9 cellular contexts compared by ENCODE assay signal in genomic region chr19:52094526-52094925, GRCh38. TPM values are rescaled to one million over a fixed set of nuclear protein-coding genes. Genes with fewer than 3 reads are reported as not detected.
DNase-seq lines count a peak whose midpoint lies in the region; ATAC-seq, FAIRE-seq and TF ChIP-seq lines count a peak whose summit lies in the region.
"Had no signal": no experiment of that assay in that cellular context is flagged by ENCODE, and none has a peak within 500 bp of the region (broad histone marks: within the 10 kb centered on the region; RNA-seq: fewer than 3 reads in every experiment).

No MANE protein-coding gene starts in this region.

- peak overlapping the region; percentile 98 to 99 for H3K4me3 Mint-ChIP-seq in CD14-positive monocyte
- H3K4me3 Mint-ChIP-seq in natural killer cell treated with Interleukin-12 subunit alpha and Interleukin-12 subunit beta and Interleukin-15 and Interleukin-18, amount 100 ng/mL, for 72 hours = peak overlapping the region; percentile 99

- H3K79me1 ChIP-seq in H1 (ENCODE audit: low read depth, low read length) = peaks cover 3% of the 10 kb centered on the region

- H3K9me3 Mint-ChIP-seq in CD14-positive monocyte = peaks cover 69 to 99% (median 97%) of the 10 kb centered on the region in 7 donors
- peaks cover 8% of the 10 kb centered on the region for H3K9me3 Mint-ChIP-seq in natural killer cell treated with Interleukin-12 subunit alpha and Interleukin-12 subunit beta and Interleukin-15 and Interleukin-18, amount 100 ng/mL, for 72 hours

- peaks cover 8% of the 10 kb centered on the region for H3K23me2 ChIP-seq in H1 (ENCODE audit: low read depth, low read length)

- no peak for FAIRE-seq in H1 (lab: Jason Lieb, UNC)
- FAIRE-seq: colon had no signal

- no peak overlapping the region for H3K4ac ChIP-seq in H1 (replicated peaks; ENCODE audit: insufficient read length, low read depth, low read length)

- H3K9ac ChIP-seq in MM.1S (ENCODE audit: low read length) (no peak overlapping the region), H1 (replicated peaks in 1 of 4; ENCODE audit: extremely low read depth in 1 of 4, low read depth in 3 of 4, low read length in 3 of 4) (peak overlapping the region in 3 of 4 experiments; percentile 69 to 96 (median 70); a peak in 5 of 7 replicates)

- peaks cover 7 to 11% (median 7%) of the 10 kb centered on the region in 3 donors for H3K27me3 Mint-ChIP-seq in CD14-positive monocyte (ENCODE audit: low read depth in 3 of 3)
- no peaks in the 10 kb centered on the region for H3K27me3 Mint-ChIP-seq in natural killer cell treated with Interleukin-12 subunit alpha and Interleukin-12 subunit beta and Interleukin-15 and Interleukin-18, amount 100 ng/mL, for 72 hours

- no peak overlapping the region for H3K27ac ChIP-seq in MM.1S (ENCODE audit: low read length)
- H3K27ac ChIP-seq in H1 (ENCODE audit: low read depth, low read length) = no peak overlapping the region

- no peak overlapping the region for H3K56ac ChIP-seq in H1 (replicated peaks; ENCODE audit: insufficient read length, low read depth, low read length)

- H4K91ac ChIP-seq in H1 (replicated peaks; ENCODE audit: insufficient read length, low read length) = no peak overlapping the region

- DNase-seq in CD14-positive monocyte (ENCODE audit: low spot score) (no peak), MM.1S (no peak), H1 (ENCODE audit: low read depth in 1 of 2, low spot score in 2 of 2) (no peak), 8988T (no peak), foreskin melanocyte (no peak), Ammon's horn (ENCODE audit: low spot score) (no peak)
- no peak for DNase-seq in natural killer cell treated with Interleukin-12 subunit alpha and Interleukin-12 subunit beta and Interleukin-15 and Interleukin-18, amount 100 ng/mL, for 72 hours (ENCODE audit: low spot score)

- H4K8ac ChIP-seq in H1 (ENCODE audit: extremely low read depth, insufficient read depth, low read length) = no peak overlapping the region

- TF ChIP-seq EP300 in H1 (IDR thresholded peaks at IDR 0.05; ENCODE audit: borderline replicate concordance in 1 of 2, low read depth in 2 of 2, low read length in 2 of 2) = no peak

- no peak overlapping the region for H2BK12ac ChIP-seq in H1 (ENCODE audit: low read depth, low read length)

- H3K9me3 ChIP-seq in MM.1S (replicated peaks; ENCODE audit: insufficient read depth, low read length) = no peaks in the 10 kb centered on the region
- peaks cover 8 to 15% of the 10 kb centered on the region in 2 experiments for H3K9me3 ChIP-seq in H1 (ENCODE audit: insufficient read depth in 2 of 2, low read depth in 1 of 2, low read length in 1 of 2)

- peaks cover 3% of the 10 kb centered on the region; the same call in 1 of the 2 replicates for H3F3A ChIP-seq in MM.1S (ENCODE audit: insufficient read depth, low read length)

- TF ChIP-seq POLR2A in H1 (IDR thresholded peaks at IDR 0.05; ENCODE audit: control extremely low read depth in 1 of 2, low read depth in 2 of 2, low read length in 2 of 2) = no peak

- peak overlapping the region; percentile 97 for H3K4me3 ChIP-seq in MM.1S (ENCODE audit: low read length)
- H3K4me3 ChIP-seq in H1 (ENCODE audit: extremely low read depth in 1 of 4, insufficient read depth in 2 of 4, low read depth in 3 of 4, low read length in 4 of 4) = peak overlapping the region; percentile 88 to 100 (median 97)

- H3K18ac ChIP-seq in H1 (ENCODE audit: extremely low read depth, low read length) = no peak overlapping the region

- H3K79me2 ChIP-seq in MM.1S (ENCODE audit: low read length) (peaks cover 47% of the 10 kb centered on the region), H1 (ENCODE audit: control insufficient read depth in 1 of 2, insufficient read depth in 2 of 2, low read length in 2 of 2) (peaks cover 0 to 38% of the 10 kb centered on the region in 2 experiments; a peak in 2 of 4 replicates)

- intact Hi-C loops in CD14-positive monocyte (cut with micrococcal nuclease) = no loop called here

- H3K23ac ChIP-seq in H1 (ENCODE audit: insufficient read length) = no peak overlapping the region

- H2AFZ ChIP-seq in MM.1S (ENCODE audit: low read length) = no peak overlapping the region
- H2AFZ ChIP-seq in H1 (ENCODE audit: low read length) = no peak overlapping the region

- H3K4me1 Mint-ChIP-seq in CD14-positive monocyte = peaks cover 25% of the 10 kb centered on the region
- H3K4me1 Mint-ChIP-seq in natural killer cell treated with Interleukin-12 subunit alpha and Interleukin-12 subunit beta and Interleukin-15 and Interleukin-18, amount 100 ng/mL, for 72 hours (ENCODE audit: low read depth in 2 of 2) = peaks cover 40% of the 10 kb centered on the region in 2 donors

- no peaks in the 10 kb centered on the region for H3K9me2 ChIP-seq in MM.1S (replicated peaks; ENCODE audit: insufficient read depth, low read length)

- CTCF ChIA-PET in H1 (lab: Charles Lee; ENCODE audit: partially characterized antibody) = interaction anchor here (1.0 kb wide), 1 partner anchor 157 kb away, joined by 3 read pairs; no protein-coding TSS in a partner anchor

- H3K4me1 ChIP-seq in MM.1S (ENCODE audit: low read length) = 0 out of 2 replicates have a peak, but pooled peaks cover 3% of the 10 kb centered on the region
- peaks cover 0 to 2% (median under 1%) of the 10 kb centered on the region in 4 experiments; a peak in 2 of 7 replicates for H3K4me1 ChIP-seq in H1 (replicated peaks in 1 of 4; ENCODE audit: control insufficient read depth in 3 of 4, insufficient read depth in 4 of 4, low read length in 3 of 4)

- H4K20me1 ChIP-seq in MM.1S (ENCODE audit: insufficient read depth, low read length) = no peaks in the 10 kb centered on the region
- H4K20me1 ChIP-seq in H1 (replicated peaks in 1 of 2; ENCODE audit: control insufficient read depth in 1 of 2, insufficient read depth in 2 of 2, low read length in 2 of 2) = peaks cover 0 to 3% of the 10 kb centered on the region in 2 experiments

- H3K14ac ChIP-seq in H1 (ENCODE audit: insufficient read length) = no peak overlapping the region

- H2BK120ac ChIP-seq in H1 (replicated peaks; ENCODE audit: low read depth, low read length) = no peak overlapping the region

- H2BK15ac ChIP-seq in H1 (ENCODE audit: low read length) = no peak overlapping the region

- H4K5ac ChIP-seq in H1 (ENCODE audit: insufficient read length, low read depth, low read length) = no peak overlapping the region

- 17% methylated on average over 3 of the region's 6 CpGs; no CpG with 5 or more reads in 1 of the 2 experiments for WGBS in H1 (ENCODE audit: extremely low coverage in 1 of 2, insufficient coverage in 1 of 2, insufficient read length in 1 of 2, insufficient replicate concordance in 2 of 2, low coverage in 1 of 2, low lambda C conversion rate in 2 of 2, missing lambda C conversion rate in 1 of 2), 2 experiments

- no peak overlapping the region for H2BK5ac ChIP-seq in H1 (ENCODE audit: low read depth, low read length)

- H3K4me2 ChIP-seq in MM.1S (ENCODE audit: low read depth, low read length) (peak overlapping the region; percentile 93), H1 (ENCODE audit: insufficient read depth in 1 of 2, low read depth in 2 of 2, low read length in 2 of 2) (peak overlapping the region; percentile 90 to 99)

- H3K36me3 ChIP-seq in MM.1S (replicated peaks; ENCODE audit: insufficient read depth, low read length) (peaks cover 22% of the 10 kb centered on the region), H1 (ENCODE audit: control insufficient read depth in 2 of 4, insufficient read depth in 4 of 4, low read length in 3 of 4) (no peaks in the 10 kb centered on the region; a peak in 2 of 8 replicates)

- H3K27me3 ChIP-seq in MM.1S (replicated peaks; ENCODE audit: insufficient read depth, low read length) (no peaks in the 10 kb centered on the region), H1 (replicated peaks in 1 of 4; ENCODE audit: control insufficient read depth in 3 of 4, extremely low read depth in 1 of 4, insufficient read depth in 3 of 4, low read length in 3 of 4) (0 out of 7 replicates have a peak, but pooled peaks cover 0 to 2% (median 0%) of the 10 kb centered on the region in 4 experiments)

- TF ChIP-seq CTCF in CD14-positive monocyte (IDR thresholded peaks at IDR 0.05) (no peak), MM.1S (IDR thresholded peaks at IDR 0.05; ENCODE audit: low read length) (no peak), H1 (IDR thresholded peaks at IDR 0.05; ENCODE audit: control extremely low read depth in 1 of 3, insufficient read depth in 1 of 3, low read depth in 1 of 3, low read length in 3 of 3) (no peak)

- POLR2A ChIA-PET in H1 (lab: Charles Lee; ENCODE audit: partially characterized antibody) = interaction anchor here (0.8 to 1.0 kb wide), 2 partner anchors 35 to 360 kb away, joined by 3 read pairs; no protein-coding TSS in a partner anchor

- no peak overlapping the region for H2AK5ac ChIP-seq in H1 (ENCODE audit: low read depth, low read length)

- peaks cover 43 to 47% of the 10 kb centered on the region in 2 donors for H3K36me3 Mint-ChIP-seq in CD14-positive monocyte
- peaks cover 64% of the 10 kb centered on the region for H3K36me3 Mint-ChIP-seq in natural killer cell treated with Interleukin-12 subunit alpha and Interleukin-12 subunit beta and Interleukin-15 and Interleukin-18, amount 100 ng/mL, for 72 hours

- H3K27ac Mint-ChIP-seq in CD14-positive monocyte = peak overlapping the region in 2 of 7 donors; percentile 7 to 54
- H3K27ac Mint-ChIP-seq in natural killer cell treated with Interleukin-12 subunit alpha and Interleukin-12 subunit beta and Interleukin-15 and Interleukin-18, amount 100 ng/mL, for 72 hours = peak overlapping the region; percentile 92 to 96

- H2BK20ac ChIP-seq in H1 (ENCODE audit: low read length) = no peak overlapping the region

- TF ChIP-seq RAD21 in H1 (IDR thresholded peaks at IDR 0.05 in 1 of 2, conservative IDR thresholded peaks at IDR 0.05 in 1 of 2; ENCODE audit: low read depth in 2 of 2, low read length in 2 of 2) = no peak

- no peak for ATAC-seq in natural killer cell treated with Interleukin-12 subunit alpha and Interleukin-12 subunit beta and Interleukin-15 and Interleukin-18, amount 100 ng/mL, for 72 hours
- ATAC-seq in HG02970 (IDR thresholded peaks at IDR 0.05; ENCODE audit: low FRiP score, unreplicated experiment) = no peak

RNA-seq across cellular contexts. Expression of gene ZNF841, which starts 1.0 kb away (rescaled TPM):
- polyA plus RNA-seq in CD14-positive monocyte = under 1 TPM in 1 of 2 donors, not detected in 1; 0.42 TPM
- total RNA-seq in H1 (2021; fragmentation: NEBNext Ultra II Directional; extraction: Animal tissue kit (Norgen Biotek cat#: 25700)) = 17.4 and 17.9 TPM in 2 replicates
- 4.1 and 5.1 TPM in 2 replicates for polyA plus RNA-seq in H1 (2011; rRNA removed)
- 4.7 TPM for polyA plus RNA-seq in H1 (2011; cell fraction: cytosol; rRNA removed)
- polyA plus RNA-seq in H1 (2011; cell fraction: nucleus; rRNA removed) = 8.5 TPM
- polyA plus RNA-seq in H1 (2012, experiment 1 of 2) = 6.3 to 9.7 TPM (median 7.6 TPM) in 4 replicates
- 0.83 TPM for polyA plus RNA-seq in H1 (2012, experiment 2 of 2)
- 7.8 TPM for polyA plus RNA-seq in H1 (2013, experiment 1 of 2)
- 7.6 TPM for polyA plus RNA-seq in H1 (2013, experiment 2 of 2)
- 16.3 and 16.5 TPM in 2 replicates for polyA minus RNA-seq in H1 (2011; rRNA and poly(A)+ RNA removed)
- polyA minus RNA-seq in H1 (2011; cell fraction: cytosol; rRNA and poly(A)+ RNA removed) = 6.4 TPM
- 20.1 TPM for polyA minus RNA-seq in H1 (2011; cell fraction: nucleus; rRNA and poly(A)+ RNA removed)
- total RNA-seq in natural killer cell treated with Interleukin-12 subunit alpha and Interleukin-12 subunit beta and Interleukin-15 and Interleukin-18, amount 100 ng/mL, for 72 hours = 10 to 100 TPM; 36.5 to 43.0 TPM

RNA-seq across cellular contexts. Expression of gene ZNF616, which starts 45.2 kb away (rescaled TPM):
- polyA plus RNA-seq in CD14-positive monocyte = 1 to 10 TPM in 1 of 2 donors, under 1 TPM in 1; 0.32 to 1.1 TPM
- 40.2 and 40.5 TPM in 2 replicates for total RNA-seq in H1 (2021; fragmentation: NEBNext Ultra II Directional; extraction: Animal tissue kit (Norgen Biotek cat#: 25700))
- 3.5 and 5.7 TPM in 2 replicates for polyA plus RNA-seq in H1 (2011; rRNA removed)
- 7.3 TPM for polyA plus RNA-seq in H1 (2011; cell fraction: cytosol; rRNA removed)
- polyA plus RNA-seq in H1 (2011; cell fraction: nucleus; rRNA removed) = 9.4 TPM
- polyA plus RNA-seq in H1 (2012, experiment 1 of 2) = 14.1 to 26.9 TPM (median 18.7 TPM) in 4 replicates
- 1.4 TPM for polyA plus RNA-seq in H1 (2012, experiment 2 of 2)
- polyA plus RNA-seq in H1 (2013, experiment 1 of 2) = 15.4 TPM
- 13.2 TPM for polyA plus RNA-seq in H1 (2013, experiment 2 of 2)
- 30.0 and 41.0 TPM in 2 replicates for polyA minus RNA-seq in H1 (2011; rRNA and poly(A)+ RNA removed)
- polyA minus RNA-seq in H1 (2011; cell fraction: cytosol; rRNA and poly(A)+ RNA removed) = 17.4 TPM
- 60.3 TPM for polyA minus RNA-seq in H1 (2011; cell fraction: nucleus; rRNA and poly(A)+ RNA removed)
- 1 to 10 TPM; 4.8 to 7.8 TPM for total RNA-seq in natural killer cell treated with Interleukin-12 subunit alpha and Interleukin-12 subunit beta and Interleukin-15 and Interleukin-18, amount 100 ng/mL, for 72 hours

RNA-seq across cellular contexts. Expression of gene ZNF432, which starts 45.9 kb away (rescaled TPM):
- 1 to 10 TPM; 1.1 to 1.2 TPM for polyA plus RNA-seq in CD14-positive monocyte
- total RNA-seq in H1 (2021; fragmentation: NEBNext Ultra II Directional; extraction: Animal tissue kit (Norgen Biotek cat#: 25700)) = 7.1 and 8.3 TPM in 2 replicates
- polyA plus RNA-seq in H1 (2011; rRNA removed) = 1.8 and 2.0 TPM in 2 replicates
- 2.4 TPM for polyA plus RNA-seq in H1 (2011; cell fraction: cytosol; rRNA removed)
- 3.1 TPM for polyA plus RNA-seq in H1 (2011; cell fraction: nucleus; rRNA removed)
- polyA plus RNA-seq in H1 (2012, experiment 1 of 2) = 4.3 to 11.2 TPM (median 6.9 TPM) in 4 replicates
- 0.71 TPM for polyA plus RNA-seq in H1 (2012, experiment 2 of 2)
- 4.3 TPM for polyA plus RNA-seq in H1 (2013, experiment 1 of 2)
- polyA plus RNA-seq in H1 (2013, experiment 2 of 2) = 4.5 TPM
- 8.3 and 11.9 TPM in 2 replicates for polyA minus RNA-seq in H1 (2011; rRNA and poly(A)+ RNA removed)
- polyA minus RNA-seq in H1 (2011; cell fraction: cytosol; rRNA and poly(A)+ RNA removed) = 4.7 TPM
- 10.8 TPM for polyA minus RNA-seq in H1 (2011; cell fraction: nucleus; rRNA and poly(A)+ RNA removed)
- 10 to 100 TPM; 14.6 to 22.5 TPM for total RNA-seq in natural killer cell treated with Interleukin-12 subunit alpha and Interleukin-12 subunit beta and Interleukin-15 and Interleukin-18, amount 100 ng/mL, for 72 hours
